In the genomic region with DNA sequence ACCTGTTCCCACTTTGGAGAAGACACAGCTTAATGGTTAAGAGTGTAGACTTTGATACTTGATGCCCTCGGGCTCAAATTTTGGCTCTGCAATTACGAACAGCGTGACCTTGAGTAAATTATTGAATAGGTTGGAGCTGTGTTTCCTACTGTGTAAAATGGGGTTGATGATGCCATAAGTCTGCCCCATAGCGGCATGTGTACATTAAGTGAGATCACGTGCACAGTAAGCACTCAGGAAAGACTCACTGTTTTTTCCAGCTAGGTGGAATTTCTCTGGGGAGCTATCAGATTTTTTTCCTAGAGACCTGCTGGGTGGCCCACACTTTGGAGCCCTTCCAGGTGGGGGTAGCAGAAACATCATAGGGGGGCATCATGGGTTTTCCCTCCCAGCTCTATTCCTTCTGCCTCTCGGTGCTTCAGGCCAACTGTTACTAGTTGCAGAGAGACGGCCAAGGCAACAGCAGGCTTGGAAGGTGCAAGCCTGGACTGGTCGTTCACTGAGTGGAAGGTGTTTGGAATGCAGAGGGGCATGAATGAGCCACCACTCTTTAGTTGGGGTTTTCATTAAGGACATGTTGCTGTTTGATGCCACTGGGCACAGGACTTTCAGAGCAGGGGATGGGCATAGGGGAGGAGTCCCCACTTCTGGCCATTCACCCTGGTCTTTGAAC, we compare ENCODE assay signal across 22 cellular contexts.
DNase-seq lines count a peak whose midpoint lies in the region; ATAC-seq and TF ChIP-seq lines count a peak whose summit lies in the region.
"Had no signal": no experiment of that assay in that cellular context is flagged by ENCODE, and none has a peak within 500 bp of the region (broad histone marks: within the 10 kb centered on the region; RNA-seq: fewer than 3 reads in every experiment).

No MANE protein-coding gene starts in this region.

- H3K27me3 ChIP-seq in ovary (no peaks in the 10 kb centered on the region), GM23248 (replicated peaks; ENCODE audit: insufficient read depth) (peaks cover 8% of the 10 kb centered on the region)
- H3K27me3 ChIP-seq: gastroesophageal sphincter, pancreas had no signal

- no peaks in the 10 kb centered on the region for H3K9me2 ChIP-seq in GM23248 (ENCODE audit: insufficient read depth)

- 78 to 84% (median 78%) methylated on average over 8 of the region's 8 CpGs for WGBS in ovary, 3 donors
- 94 to 96% methylated on average over 8 of the region's 8 CpGs for WGBS in GM23248 (ENCODE audit: low coverage in 1 of 2, low lambda C conversion rate in 2 of 2, missing lambda C conversion rate in 2 of 2), 2 experiments

- no peaks in the 10 kb centered on the region for H4K20me1 ChIP-seq in GM23248 (ENCODE audit: insufficient read depth)

- ATAC-seq in esophagus mucosa, result peak; percentile 64
- ATAC-seq: activated CD4-positive, alpha-beta T cell treated with anti-CD3 and anti-CD28 coated beads for 36 hours; gastroesophageal sphincter; lower lobe of right lung; mucosa of descending colon; sciatic nerve had no signal

- TF ChIP-seq CTCF in ovary (IDR thresholded peaks at IDR 0.05), result no peak

- no peak for TF ChIP-seq POLR2A in ovary (IDR thresholded peaks at IDR 0.05)

- intact Hi-C loops in ovary (cut with DNase I), result loop anchor here in 3 of 4 donors (5.0 to 10.0 kb wide), 3 partner anchors 281 to 396 kb away; no protein-coding TSS in a partner anchor

- no peak overlapping the region for H2AFZ ChIP-seq in GM23248

- no peak overlapping the region for H3K4me3 ChIP-seq in ovary
- H3K4me3 ChIP-seq in GM23248, result no peak overlapping the region
- H3K4me3 ChIP-seq: gastroesophageal sphincter, lower lobe of right lung, mucosa of descending colon, pancreas, tibial artery had no signal

- H3K27ac ChIP-seq in ovary (no peak overlapping the region), GM23248 (no peak overlapping the region)
- H3K27ac ChIP-seq: gastroesophageal sphincter, lower lobe of right lung, tibial artery had no signal

- no peak overlapping the region for H3K9ac ChIP-seq in GM23248

- no peaks in the 10 kb centered on the region for H3K9me3 ChIP-seq in ovary
- no peaks in the 10 kb centered on the region for H3K9me3 ChIP-seq in GM23248 (ENCODE audit: low read depth)
- H3K9me3 ChIP-seq: gastroesophageal sphincter, lower lobe of right lung, mucosa of descending colon, pancreas, tibial artery had no signal

- TF ChIP-seq EP300 in ovary (IDR thresholded peaks at IDR 0.05), result no peak

- H3K36me3 ChIP-seq in ovary (no peaks in the 10 kb centered on the region), GM23248 (ENCODE audit: low read depth) (no peaks in the 10 kb centered on the region)
- H3K36me3 ChIP-seq: gastroesophageal sphincter, lower lobe of right lung, pancreas, tibial artery had no signal

- H3K4me2 ChIP-seq in GM23248 (ENCODE audit: unreplicated experiment), result no peak overlapping the region

- peak; percentile 65 for DNase-seq in G401 (ENCODE audit: low spot score)
- peak; percentile 84 for DNase-seq in NCI-H146 (lab: John Stamatoyannopoulos, UW)
- peak; percentile 59 to 85 for DNase-seq in NCI-H446 (lab: John Stamatoyannopoulos, UW)
- DNase-seq in ovary, result no peak
- DNase-seq in cortex of kidney (lab: John Stamatoyannopoulos, UW), result no peak
- DNase-seq in GM23248, result no peak
- DNase-seq: activated CD4-positive, alpha-beta T cell treated with anti-CD3 and anti-CD28 coated beads for 36 hours; activated gamma-delta T cell; activated T-cell treated with anti-CD3 and anti-CD28 coated beads, Interleukin-2, amount 50 U/mL, for 1 hour; HCEC 1CT; hypothalamus; IMR-90; lower lobe of right lung; mucosa of descending colon; NCI-H1436; nephron progenitor cell; pancreas; T-helper 2 cell; tibial artery had no signal

- H3F3A ChIP-seq in GM23248 (ENCODE audit: insufficient read depth), result peaks cover 13% of the 10 kb centered on the region; the same call in 1 of the 2 replicates

- H3K4me1 ChIP-seq in ovary (ENCODE audit: insufficient read depth), result peaks cover 2% of the 10 kb centered on the region
- peaks cover 13% of the 10 kb centered on the region for H3K4me1 ChIP-seq in GM23248 (ENCODE audit: insufficient read depth)
- H3K4me1 ChIP-seq: pancreas had no signal

- in situ Hi-C loops in G401 (cut with HindIII; ENCODE audit: low sequenced_read_pairs) (no loop called here), GM23248 (cut with MboI) (loop anchor here (10.0 kb wide), 2 partner anchors 283 to 403 kb away; no protein-coding TSS in a partner anchor)

- H3K79me2 ChIP-seq in GM23248 (ENCODE audit: insufficient read depth), result no peaks in the 10 kb centered on the region

Comparison
In these comparisons a context has a peak if more than half of its experiments do, and no peak if none do; other contexts are left out.
1. DNase-seq: peak in G401 (single experiment), NCI-H146 (single experiment) and NCI-H446 (2 of 2); none in ovary (0 of 5), cortex of kidney (single experiment) and GM23248 (single experiment).